1 cellular context compared by ENCODE assay signal in the genomic region with DNA sequence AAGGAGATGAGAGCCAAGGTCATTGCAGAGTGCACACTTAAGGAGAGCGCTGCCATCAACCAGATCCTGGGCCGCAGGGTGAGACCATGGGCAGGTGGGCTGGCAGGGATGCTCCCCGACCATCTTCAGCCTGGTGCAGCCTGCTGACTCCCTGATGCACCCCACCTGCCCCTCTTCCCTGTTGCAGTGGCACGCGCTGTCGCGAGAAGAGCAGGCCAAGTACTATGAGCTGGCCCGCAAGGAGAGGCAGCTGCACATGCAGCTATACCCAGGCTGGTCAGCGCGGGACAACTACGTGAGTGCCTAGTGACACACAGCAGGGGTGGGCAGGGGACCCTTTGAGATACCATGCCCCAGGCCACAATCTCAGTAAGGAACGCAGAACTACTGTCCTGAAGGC.
TF ChIP-seq lines count a peak whose summit lies in the region.

No MANE protein-coding gene starts in this region.

TF ChIP-seq in IMR-90, 13 proteins besides CTCF, POLR2A, EP300 and RAD21 (continued from another document):
- TF ChIP-seq, protein P1, sequence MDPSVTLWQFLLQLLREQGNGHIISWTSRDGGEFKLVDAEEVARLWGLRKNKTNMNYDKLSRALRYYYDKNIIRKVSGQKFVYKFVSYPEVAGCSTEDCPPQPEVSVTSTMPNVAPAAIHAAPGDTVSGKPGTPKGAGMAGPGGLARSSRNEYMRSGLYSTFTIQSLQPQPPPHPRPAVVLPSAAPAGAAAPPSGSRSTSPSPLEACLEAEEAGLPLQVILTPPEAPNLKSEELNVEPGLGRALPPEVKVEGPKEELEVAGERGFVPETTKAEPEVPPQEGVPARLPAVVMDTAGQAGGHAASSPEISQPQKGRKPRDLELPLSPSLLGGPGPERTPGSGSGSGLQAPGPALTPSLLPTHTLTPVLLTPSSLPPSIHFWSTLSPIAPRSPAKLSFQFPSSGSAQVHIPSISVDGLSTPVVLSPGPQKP (IDR thresholded peaks at IDR 0.05; ENCODE audit: borderline replicate concordance, low read depth, low read length), result no peak
- TF ChIP-seq, protein P2, sequence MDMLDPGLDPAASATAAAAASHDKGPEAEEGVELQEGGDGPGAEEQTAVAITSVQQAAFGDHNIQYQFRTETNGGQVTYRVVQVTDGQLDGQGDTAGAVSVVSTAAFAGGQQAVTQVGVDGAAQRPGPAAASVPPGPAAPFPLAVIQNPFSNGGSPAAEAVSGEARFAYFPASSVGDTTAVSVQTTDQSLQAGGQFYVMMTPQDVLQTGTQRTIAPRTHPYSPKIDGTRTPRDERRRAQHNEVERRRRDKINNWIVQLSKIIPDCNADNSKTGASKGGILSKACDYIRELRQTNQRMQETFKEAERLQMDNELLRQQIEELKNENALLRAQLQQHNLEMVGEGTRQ (IDR thresholded peaks at IDR 0.05; ENCODE audit: low read depth, low read length), result no peak
- no peak for TF ChIP-seq BHLHE40 (IDR thresholded peaks at IDR 0.05; ENCODE audit: low read depth, low read length)
- no peak for TF ChIP-seq RCOR1 (IDR thresholded peaks at IDR 0.05; ENCODE audit: insufficient replicate concordance, low read length)
- no peak for TF ChIP-seq SMC3 (IDR thresholded peaks at IDR 0.05; ENCODE audit: low read depth, low read length)
